In genomic region chr17:9363440-9364350, GRCh38 we compare ENCODE assay signal across 12 cellular contexts.
DNase-seq lines count a peak whose midpoint lies in the region; ATAC-seq and TF ChIP-seq lines count a peak whose summit lies in the region.
"Had no signal": no experiment of that assay in that cellular context is flagged by ENCODE, and none has a peak within 500 bp of the region (broad histone marks: within the 10 kb centered on the region; RNA-seq: fewer than 3 reads in every experiment).

No MANE protein-coding gene starts in this region.

- H2AFZ ChIP-seq in GM23338 = no peak overlapping the region

- intact Hi-C loops in gastrocnemius medialis (cut with DNase I; ENCODE audit: low total_unique reads) (no loop called here), natural killer cell (cut with micrococcal nuclease) (no loop called here)

- H3K27ac ChIP-seq in gastrocnemius medialis = no peak overlapping the region
- H3K27ac ChIP-seq in GM23338 (ENCODE audit: low read depth) = no peak overlapping the region
- H3K27ac ChIP-seq: dorsolateral prefrontal cortex, spleen had no signal

- H4K20me1 ChIP-seq in GM23338 (replicated peaks; ENCODE audit: insufficient read depth) = no peaks in the 10 kb centered on the region

- H3K4me1 ChIP-seq in gastrocnemius medialis (peaks cover 16 to 39% of the 10 kb centered on the region in 2 donors), GM23338 (ENCODE audit: insufficient read depth) (no peaks in the 10 kb centered on the region; the same call in 1 of the 2 replicates)

- no peaks in the 10 kb centered on the region for H3F3A ChIP-seq in GM23338 (replicated peaks; ENCODE audit: low read depth)

- H3K4me1 Mint-ChIP-seq in stimulated activated naive CD8-positive, alpha-beta T cell treated with anti-CD3 and anti-CD28 coated beads, Interleukin-15, Interleukin-2, amounts not matched to agents 100 ng/mL and 50 ng/mL, for 24 hours (ENCODE audit: low read depth) = peaks cover 23% of the 10 kb centered on the region
- peaks cover 11% of the 10 kb centered on the region; the same call in 2 of the 3 replicates for H3K4me1 Mint-ChIP-seq in GM23338
- peaks cover 28 to 32% of the 10 kb centered on the region in 2 donors for H3K4me1 Mint-ChIP-seq in natural killer cell

- no peak overlapping the region for H3K4me3 Mint-ChIP-seq in stimulated activated naive CD8-positive, alpha-beta T cell treated with anti-CD3 and anti-CD28 coated beads, Interleukin-15, Interleukin-2, amounts not matched to agents 100 ng/mL and 50 ng/mL, for 24 hours
- no peak overlapping the region for H3K4me3 Mint-ChIP-seq in GM23338
- H3K4me3 Mint-ChIP-seq in natural killer cell = no peak overlapping the region
- H3K4me3 Mint-ChIP-seq: stimulated activated memory B cell treated with anti-CD40 and anti-IgM and Interleukin-4, amounts not matched to agents 10 μg/mL and 1 μg/mL and 100 μg/mL, for 72 hours had no signal

- TF ChIP-seq POLR2A in gastrocnemius medialis (IDR thresholded peaks at IDR 0.05) = no peak

- H3K9me3 ChIP-seq in gastrocnemius medialis = no peaks in the 10 kb centered on the region
- H3K9me3 ChIP-seq: spleen had no signal

- in situ Hi-C loops in gastrocnemius medialis (cut with MboI; ENCODE audit: low sequenced_read_pairs in 4 of 4) = no loop called here

- peak; percentile 10 to 11 for DNase-seq in stimulated activated CD4-positive, alpha-beta T cell treated with anti-CD3 and anti-CD28 coated beads, Interleukin-15, amount 100 ng/mL, for 48 hours (ENCODE audit: low read depth in 2 of 2)
- no peak for DNase-seq in stimulated activated CD4-positive, alpha-beta T cell treated with anti-CD3 and anti-CD28 coated beads, Interleukin-4, amount 100 ng/mL, for 1 hour
- DNase-seq in NCI-H748 treated with DMSO at 0.1 percent for 48 hours (lab: John Stamatoyannopoulos, UW) (peak; percentile 13), epithelial cell of esophagus (ENCODE audit: low read depth) (peak; percentile 81), gastrocnemius medialis (no peak), GM23338 (ENCODE audit: low spot score) (no peak), natural killer cell (no peak)
- DNase-seq: dorsolateral prefrontal cortex, left ventricle myocardium superior, spleen had no signal

- H3K4me3 ChIP-seq in epithelial cell of esophagus (ENCODE audit: low read length) (no peak overlapping the region), gastrocnemius medialis (no peak overlapping the region), GM23338 (no peak overlapping the region)
- H3K4me3 ChIP-seq: dorsolateral prefrontal cortex, spleen had no signal

- H3K36me3 Mint-ChIP-seq in stimulated activated naive CD8-positive, alpha-beta T cell treated with anti-CD3 and anti-CD28 coated beads, Interleukin-15, Interleukin-2, amounts not matched to agents 100 ng/mL and 50 ng/mL, for 24 hours (ENCODE audit: low read depth) = peaks cover 12% of the 10 kb centered on the region
- no peaks in the 10 kb centered on the region for H3K36me3 Mint-ChIP-seq in GM23338 (ENCODE audit: low read depth)
- no peaks in the 10 kb centered on the region for H3K36me3 Mint-ChIP-seq in natural killer cell

- TF ChIP-seq CTCF in epithelial cell of esophagus (IDR thresholded peaks at IDR 0.05; ENCODE audit: insufficient read depth, low read depth, low read length, missing control alignments) = no peak
- TF ChIP-seq CTCF in gastrocnemius medialis (IDR thresholded peaks at IDR 0.05 in 4 of 5, conservative IDR thresholded peaks at IDR 0.05 in 1 of 5) = no peak
- no peak for TF ChIP-seq CTCF in GM23338 (conservative IDR thresholded peaks at IDR 0.05; ENCODE audit: low read depth in 2 of 2)
- no peak for TF ChIP-seq CTCF in natural killer cell (IDR thresholded peaks at IDR 0.05)

- peak overlapping the region; percentile 47 for H3K27ac Mint-ChIP-seq in stimulated activated naive CD8-positive, alpha-beta T cell treated with anti-CD3 and anti-CD28 coated beads, Interleukin-15, Interleukin-2, amounts not matched to agents 100 ng/mL and 50 ng/mL, for 24 hours
- H3K27ac Mint-ChIP-seq in GM23338 (no peak overlapping the region), natural killer cell (no peak overlapping the region)
- H3K27ac Mint-ChIP-seq: stimulated activated memory B cell treated with anti-CD40 and anti-IgM and Interleukin-4, amounts not matched to agents 10 μg/mL and 1 μg/mL and 100 μg/mL, for 72 hours had no signal

- no peaks in the 10 kb centered on the region for H3K9me2 ChIP-seq in GM23338 (ENCODE audit: insufficient read depth)

- H3K9me3 Mint-ChIP-seq in stimulated activated naive CD8-positive, alpha-beta T cell treated with anti-CD3 and anti-CD28 coated beads, Interleukin-15, Interleukin-2, amounts not matched to agents 100 ng/mL and 50 ng/mL, for 24 hours = no peaks in the 10 kb centered on the region
- H3K9me3 Mint-ChIP-seq in GM23338 = no peaks in the 10 kb centered on the region
- no peaks in the 10 kb centered on the region for H3K9me3 Mint-ChIP-seq in natural killer cell
- H3K9me3 Mint-ChIP-seq: stimulated activated memory B cell treated with anti-CD40 and anti-IgM and Interleukin-4, amounts not matched to agents 10 μg/mL and 1 μg/mL and 100 μg/mL, for 72 hours had no signal

- H3K27me3 ChIP-seq in gastrocnemius medialis (no peaks in the 10 kb centered on the region), GM23338 (ENCODE audit: insufficient read depth) (no peaks in the 10 kb centered on the region)
- H3K27me3 ChIP-seq: dorsolateral prefrontal cortex, spleen had no signal

- ATAC-seq in gastrocnemius medialis (no peak), GM23338 (no peak), natural killer cell (no peak)
- ATAC-seq: left ventricle myocardium superior; stimulated activated memory B cell treated with anti-CD40 and anti-IgM and Interleukin-4, amounts not matched to agents 10 μg/mL and 1 μg/mL and 100 μg/mL, for 72 hours had no signal

- H3K36me3 ChIP-seq in gastrocnemius medialis (no peaks in the 10 kb centered on the region), GM23338 (ENCODE audit: insufficient read depth) (no peaks in the 10 kb centered on the region)
- H3K36me3 ChIP-seq: spleen had no signal

- no peaks in the 10 kb centered on the region for H3K27me3 Mint-ChIP-seq in stimulated activated naive CD8-positive, alpha-beta T cell treated with anti-CD3 and anti-CD28 coated beads, Interleukin-15, Interleukin-2, amounts not matched to agents 100 ng/mL and 50 ng/mL, for 24 hours
- H3K27me3 Mint-ChIP-seq in GM23338 (ENCODE audit: insufficient read depth, low read depth, poor library complexity) (peaks cover 5% of the 10 kb centered on the region), natural killer cell (ENCODE audit: low read depth in 2 of 2) (no peaks in the 10 kb centered on the region)
- H3K27me3 Mint-ChIP-seq: stimulated activated memory B cell treated with anti-CD40 and anti-IgM and Interleukin-4, amounts not matched to agents 10 μg/mL and 1 μg/mL and 100 μg/mL, for 72 hours had no signal

- no peak overlapping the region for H3K4me2 ChIP-seq in GM23338

- no peaks in the 10 kb centered on the region for H3K79me2 ChIP-seq in GM23338 (replicated peaks; ENCODE audit: insufficient read depth)

TF ChIP-seq in GM23338, 12 proteins besides CTCF, POLR2A, EP300 and RAD21 (continues in another document):
- no peak for TF ChIP-seq REST (IDR thresholded peaks at IDR 0.05; ENCODE audit: unreplicated experiment)

Comparison
In these comparisons a context has a peak if more than half of its experiments do, and no peak if none do; other contexts are left out.
1. DNase-seq: peak in stimulated activated CD4-positive, alpha-beta T cell treated with anti-CD3 and anti-CD28 coated beads, Interleukin-15, amount 100 ng/mL, for 48 hours (2 of 2), NCI-H748 treated with DMSO at 0.1 percent for 48 hours (single experiment) and epithelial cell of esophagus (single experiment); none in stimulated activated CD4-positive, alpha-beta T cell treated with anti-CD3 and anti-CD28 coated beads, Interleukin-4, amount 100 ng/mL, for 1 hour (single experiment), gastrocnemius medialis (0 of 2), GM23338 (single experiment) and natural killer cell (single experiment).